In the genomic region with DNA sequence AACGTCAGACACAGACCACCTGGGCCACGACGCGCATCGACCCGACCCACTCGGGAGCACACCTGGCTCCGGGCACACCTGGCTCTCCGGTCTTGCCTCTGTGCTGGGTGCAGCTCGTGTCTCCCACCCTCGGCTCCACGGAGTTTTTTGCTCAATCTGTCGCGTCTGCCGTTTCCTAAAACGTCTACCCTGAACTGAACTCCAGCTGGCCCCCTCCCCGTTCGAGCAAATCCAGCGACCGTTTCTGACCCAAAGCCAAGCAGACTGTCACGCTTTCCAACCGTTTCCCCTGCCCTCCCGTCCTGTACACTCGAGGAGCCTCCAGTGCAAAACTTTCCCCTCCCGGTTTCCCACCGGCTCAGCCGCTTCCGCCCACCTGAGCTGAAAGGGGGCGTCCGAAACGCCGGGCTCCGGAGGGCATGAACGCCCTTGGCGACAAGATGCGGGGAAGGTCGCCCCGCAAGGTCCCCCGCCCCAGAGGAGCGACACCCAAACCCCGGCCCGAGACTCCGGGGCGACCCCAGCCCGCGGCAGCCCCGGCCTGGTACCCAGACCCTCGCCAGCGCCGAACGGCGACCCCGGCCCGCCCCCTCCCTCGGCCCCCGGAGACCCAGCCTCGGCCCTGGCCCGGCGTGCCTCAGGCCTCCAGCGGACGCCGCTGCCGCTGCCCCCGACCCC, we compare ENCODE assay signal across 8 cellular contexts. TPM values are rescaled to one million over a fixed set of nuclear protein-coding genes. Genes with fewer than 3 reads are reported as not detected.
DNase-seq lines count a peak whose midpoint lies in the region; ATAC-seq, FAIRE-seq and TF ChIP-seq lines count a peak whose summit lies in the region.

No MANE protein-coding gene starts in this region.

- peaks cover 0 to 9% (median 6%) of the 10 kb centered on the region in 4 experiments; a peak in 4 of 7 replicates for H3K27me3 ChIP-seq in H1 (replicated peaks in 1 of 4; ENCODE audit: control insufficient read depth in 3 of 4, extremely low read depth in 1 of 4, insufficient read depth in 3 of 4, low read length in 3 of 4)
- no peaks in the 10 kb centered on the region for H3K27me3 ChIP-seq in mucosa of rectum (ENCODE audit: control insufficient read depth in 2 of 2, insufficient read depth in 2 of 2, low read length in 2 of 2)
- H3K27me3 ChIP-seq in tibial nerve, result no peaks in the 10 kb centered on the region

- H2AFZ ChIP-seq in H1 (ENCODE audit: low read length), result peak overlapping the region; percentile 65; the same call in 1 of the 2 replicates

- CTCF ChIA-PET in H1 (lab: Charles Lee; ENCODE audit: partially characterized antibody), result interaction anchor here (0.5 to 1.7 kb wide), 7 partner anchors 9 to 136 kb away, joined by 3 to 6 read pairs (median 4); no protein-coding TSS in a partner anchor

- TF ChIP-seq POLR2A in H1 (IDR thresholded peaks at IDR 0.05; ENCODE audit: control extremely low read depth in 1 of 2, low read depth in 2 of 2, low read length in 2 of 2), result no peak
- TF ChIP-seq POLR2A in tibial nerve (IDR thresholded peaks at IDR 0.05), result no peak

- H2BK15ac ChIP-seq in H1 (ENCODE audit: low read length), result no peak overlapping the region

- H3K14ac ChIP-seq in H1 (ENCODE audit: insufficient read length), result no peak overlapping the region

- H2BK120ac ChIP-seq in H1 (replicated peaks; ENCODE audit: low read depth, low read length), result no peak overlapping the region

- DNase-seq in GM12864 (ENCODE audit: low read depth), result no peak
- DNase-seq in H1 (ENCODE audit: low read depth in 1 of 2, low spot score in 2 of 2), result peak in 1 of 2 experiments; percentile 66
- DNase-seq in tibial nerve (ENCODE audit: low spot score in 2 of 2), result no peak

- 2% methylated on average over 36 of the region's 64 CpGs; no CpG with 5 or more reads in 1 of the 2 experiments for WGBS in H1 (ENCODE audit: extremely low coverage in 1 of 2, insufficient coverage in 1 of 2, insufficient read length in 1 of 2, insufficient replicate concordance in 2 of 2, low coverage in 1 of 2, low lambda C conversion rate in 2 of 2, missing lambda C conversion rate in 1 of 2), 2 experiments
- WGBS in tibial nerve, 2 donors, result 0 to 1% methylated on average over 26 to 33 of the region's 64 CpGs

- peaks cover 4 to 12% of the 10 kb centered on the region in 2 experiments for H4K20me1 ChIP-seq in H1 (replicated peaks in 1 of 2; ENCODE audit: control insufficient read depth in 1 of 2, insufficient read depth in 2 of 2, low read length in 2 of 2)

- H4K91ac ChIP-seq in H1 (replicated peaks; ENCODE audit: insufficient read length, low read length), result no peak overlapping the region

- H3K36me3 ChIP-seq in H1 (ENCODE audit: control insufficient read depth in 2 of 4, insufficient read depth in 4 of 4, low read length in 3 of 4), result no peaks in the 10 kb centered on the region
- no peaks in the 10 kb centered on the region for H3K36me3 ChIP-seq in mucosa of rectum (ENCODE audit: control insufficient read depth in 2 of 2, insufficient read depth in 2 of 2, low read length in 2 of 2)
- H3K36me3 ChIP-seq in tibial nerve, result no peaks in the 10 kb centered on the region

- H3K18ac ChIP-seq in H1 (ENCODE audit: extremely low read depth, low read length), result no peak overlapping the region

- no peaks in the 10 kb centered on the region for H3K9me3 ChIP-seq in H1 (ENCODE audit: insufficient read depth in 2 of 2, low read depth in 1 of 2, low read length in 1 of 2)
- H3K9me3 ChIP-seq in mucosa of rectum (ENCODE audit: control insufficient read depth in 2 of 2, low read length in 2 of 2), result no peaks in the 10 kb centered on the region
- no peaks in the 10 kb centered on the region for H3K9me3 ChIP-seq in tibial nerve

- no peak overlapping the region for H3K4ac ChIP-seq in H1 (replicated peaks; ENCODE audit: insufficient read length, low read depth, low read length)

- TF ChIP-seq EP300 in H1 (IDR thresholded peaks at IDR 0.05; ENCODE audit: borderline replicate concordance in 1 of 2, low read depth in 2 of 2, low read length in 2 of 2) (no peak), tibial nerve (IDR thresholded peaks at IDR 0.05) (no peak)

- H3K4me2 ChIP-seq in H1 (ENCODE audit: insufficient read depth in 1 of 2, low read depth in 2 of 2, low read length in 2 of 2), result peak overlapping the region; percentile 96 to 100

- H3K27ac ChIP-seq in H1 (ENCODE audit: low read depth, low read length) (no peak overlapping the region), mucosa of rectum (ENCODE audit: low read depth in 2 of 2, low read length in 2 of 2) (peak overlapping the region in 1 of 2 donors; percentile 32), tibial nerve (peak overlapping the region; percentile 82 to 95 (median 91))

- H4K5ac ChIP-seq in H1 (ENCODE audit: insufficient read length, low read depth, low read length), result no peak overlapping the region

- POLR2A ChIA-PET in H1 (lab: Charles Lee; ENCODE audit: partially characterized antibody), result interaction anchor here (0.8 kb wide), 1 partner anchor 10 kb away, joined by 3 read pairs; no protein-coding TSS in a partner anchor

- H3K79me2 ChIP-seq in H1 (ENCODE audit: control insufficient read depth in 1 of 2, insufficient read depth in 2 of 2, low read length in 2 of 2), result peaks cover 0 to 24% of the 10 kb centered on the region in 2 experiments; a peak in 1 of 4 replicates

- no peak overlapping the region for H2BK20ac ChIP-seq in H1 (ENCODE audit: low read length)

- H2AK5ac ChIP-seq in H1 (ENCODE audit: low read depth, low read length), result no peak overlapping the region

- H3K4me3 ChIP-seq in GM12864 (ENCODE audit: low read depth, low read length) (peak overlapping the region; percentile 65), WI38 (ENCODE audit: low read depth, low read length) (peak overlapping the region; percentile 96), H1 (ENCODE audit: extremely low read depth in 1 of 4, insufficient read depth in 2 of 4, low read depth in 3 of 4, low read length in 4 of 4) (peak overlapping the region; percentile 51 to 80 (median 77)), mucosa of rectum (ENCODE audit: low read length in 2 of 2) (peak overlapping the region; percentile 77 to 87), tibial nerve (peak overlapping the region; percentile 78 to 98 (median 88))

- H3K23ac ChIP-seq in H1 (ENCODE audit: insufficient read length), result no peak overlapping the region

- 0 out of 2 replicates have a peak overlapping the region, but pooled peaks have one; percentile 57 for H4K8ac ChIP-seq in H1 (ENCODE audit: extremely low read depth, insufficient read depth, low read length)

- ATAC-seq in HG02885 (IDR thresholded peaks at IDR 0.05; ENCODE audit: poor library complexity, unreplicated experiment), result peak; percentile 27
- ATAC-seq in HG03378 (IDR thresholded peaks at IDR 0.05; ENCODE audit: unreplicated experiment), result no peak
- no peak for ATAC-seq in GM19324 (IDR thresholded peaks at IDR 0.05; ENCODE audit: low FRiP score, unreplicated experiment)

- peaks cover 8% of the 10 kb centered on the region; the same call in 1 of the 2 replicates for H3K79me1 ChIP-seq in H1 (ENCODE audit: low read depth, low read length)

- peak overlapping the region; percentile 16 to 54 (median 31); a peak in 6 of 7 replicates for H3K9ac ChIP-seq in H1 (replicated peaks in 1 of 4; ENCODE audit: extremely low read depth in 1 of 4, low read depth in 3 of 4, low read length in 3 of 4)
- H3K9ac ChIP-seq in mucosa of rectum (ENCODE audit: low read depth in 1 of 2, low read length in 2 of 2), result peak overlapping the region; percentile 65 to 74

- H2BK5ac ChIP-seq in H1 (ENCODE audit: low read depth, low read length), result no peak overlapping the region

- TF ChIP-seq RAD21 in H1 (IDR thresholded peaks at IDR 0.05 in 1 of 2, conservative IDR thresholded peaks at IDR 0.05 in 1 of 2; ENCODE audit: low read depth in 2 of 2, low read length in 2 of 2), result no peak

- H2BK12ac ChIP-seq in H1 (ENCODE audit: low read depth, low read length), result no peak overlapping the region

- no peak for TF ChIP-seq CTCF in GM12864 (IDR thresholded peaks at IDR 0.05; ENCODE audit: low read depth, low read length, missing control alignments)
- TF ChIP-seq CTCF in WI38 (IDR thresholded peaks at IDR 0.05; ENCODE audit: low read depth, low read length), result no peak
- no peak for TF ChIP-seq CTCF in H1 (IDR thresholded peaks at IDR 0.05; ENCODE audit: control extremely low read depth in 1 of 3, insufficient read depth in 1 of 3, low read depth in 1 of 3, low read length in 3 of 3)
- no peak for TF ChIP-seq CTCF in tibial nerve (IDR thresholded peaks at IDR 0.05)

- H3K56ac ChIP-seq in H1 (replicated peaks; ENCODE audit: insufficient read length, low read depth, low read length), result no peak overlapping the region

- H3K4me1 ChIP-seq in H1 (replicated peaks in 1 of 4; ENCODE audit: control insufficient read depth in 3 of 4, insufficient read depth in 4 of 4, low read length in 3 of 4) (peaks cover 3 to 13% (median 8%) of the 10 kb centered on the region in 4 experiments; a peak in 5 of 7 replicates), mucosa of rectum (ENCODE audit: control insufficient read depth in 2 of 2, insufficient read depth in 2 of 2, low read length in 2 of 2) (peaks cover 20 to 29% of the 10 kb centered on the region in 2 donors), tibial nerve (peaks cover 0 to 54% (median 14%) of the 10 kb centered on the region in 4 donors)

- no peak for FAIRE-seq in H1 (lab: Jason Lieb, UNC)

- H3K23me2 ChIP-seq in H1 (ENCODE audit: low read depth, low read length), result peaks cover 12% of the 10 kb centered on the region; the same call in 1 of the 2 replicates

TF ChIP-seq in H1, 55 proteins besides CTCF, POLR2A, EP300 and RAD21 (continues in another document):
- TF ChIP-seq, protein P1, sequence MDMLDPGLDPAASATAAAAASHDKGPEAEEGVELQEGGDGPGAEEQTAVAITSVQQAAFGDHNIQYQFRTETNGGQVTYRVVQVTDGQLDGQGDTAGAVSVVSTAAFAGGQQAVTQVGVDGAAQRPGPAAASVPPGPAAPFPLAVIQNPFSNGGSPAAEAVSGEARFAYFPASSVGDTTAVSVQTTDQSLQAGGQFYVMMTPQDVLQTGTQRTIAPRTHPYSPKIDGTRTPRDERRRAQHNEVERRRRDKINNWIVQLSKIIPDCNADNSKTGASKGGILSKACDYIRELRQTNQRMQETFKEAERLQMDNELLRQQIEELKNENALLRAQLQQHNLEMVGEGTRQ (IDR thresholded peaks at IDR 0.05; ENCODE audit: low read length), result no peak
- TF ChIP-seq RBBP5 (IDR thresholded peaks at IDR 0.05; ENCODE audit: borderline replicate concordance, low read depth, low read length) (peak; percentile 32), CBX5 (IDR thresholded peaks at IDR 0.05; ENCODE audit: low read depth, low read length) (no peak), SP2 (IDR thresholded peaks at IDR 0.05; ENCODE audit: low read length) (no peak)

RNA-seq across cellular contexts. Expression of a gene that starts 0.6 kb away (rescaled TPM):
- total RNA-seq in H1 (2021; fragmentation: NEBNext Ultra II Directional; extraction: Animal tissue kit (Norgen Biotek cat#: 25700)), result 9.7 and 11.9 TPM in 2 replicates
- 10.3 and 15.4 TPM in 2 replicates for polyA plus RNA-seq in H1 (2011; rRNA removed)
- 9.3 TPM for polyA plus RNA-seq in H1 (2011; cell fraction: cytosol; rRNA removed)
- polyA plus RNA-seq in H1 (2011; cell fraction: nucleus; rRNA removed), result 24.2 TPM
- polyA plus RNA-seq in H1 (2012, experiment 1 of 2), result 7.1 to 10.0 TPM (median 9.3 TPM) in 4 replicates
- polyA plus RNA-seq in H1 (2012, experiment 2 of 2), result 3.8 TPM
- 8.0 TPM for polyA plus RNA-seq in H1 (2013, experiment 1 of 2)
- polyA plus RNA-seq in H1 (2013, experiment 2 of 2), result 9.2 TPM
- 5.1 and 10.3 TPM in 2 replicates for polyA minus RNA-seq in H1 (2011; rRNA and poly(A)+ RNA removed)
- 9.4 TPM for polyA minus RNA-seq in H1 (2011; cell fraction: cytosol; rRNA and poly(A)+ RNA removed)
- 11.6 TPM for polyA minus RNA-seq in H1 (2011; cell fraction: nucleus; rRNA and poly(A)+ RNA removed)
- 10 to 100 TPM; 49.2 to 61.2 (median 53.2) TPM for total RNA-seq in tibial nerve
